Comparison of ENCODE assay signal across 14 cellular contexts in genomic region chr1:115729765-115730164, GRCh38. TPM values are rescaled to one million over a fixed set of nuclear protein-coding genes. Genes with fewer than 3 reads are reported as not detected.
DNase-seq lines count a peak whose midpoint lies in the region; ATAC-seq and TF ChIP-seq lines count a peak whose summit lies in the region.
"Had no signal": no experiment of that assay in that cellular context is flagged by ENCODE, and none has a peak within 500 bp of the region (broad histone marks: within the 10 kb centered on the region; RNA-seq: fewer than 3 reads in every experiment).

No MANE protein-coding gene starts in this region.

- H3K36me3 ChIP-seq in left ventricle myocardium inferior, result peaks cover 50% of the 10 kb centered on the region
- H3K36me3 ChIP-seq: upper lobe of left lung had no signal

- intact Hi-C loops in left ventricle myocardium inferior (cut with micrococcal nuclease), result no loop called here

- TF ChIP-seq CTCF in left ventricle myocardium inferior (IDR thresholded peaks at IDR 0.05; ENCODE audit: borderline replicate concordance), result no peak

- ATAC-seq in GM18867 (IDR thresholded peaks at IDR 0.05; ENCODE audit: unreplicated experiment) (peak; percentile 93), GM21515 (IDR thresholded peaks at IDR 0.05; ENCODE audit: unreplicated experiment) (peak; percentile 96), HG03064 (IDR thresholded peaks at IDR 0.05; ENCODE audit: low read depth, unreplicated experiment) (peak; percentile 92), esophagus mucosa (peak; percentile 86)

- no peaks in the 10 kb centered on the region for H3K27me3 ChIP-seq in left ventricle myocardium inferior (ENCODE audit: low read depth)
- H3K27me3 ChIP-seq: upper lobe of left lung had no signal

- DNase-seq in left ventricle myocardium inferior (no peak), dedifferentiated amniotic fluid mesenchymal stem cell (ENCODE audit: extremely low spot score) (no peak), AG08396 (ENCODE audit: low spot score) (no peak), OCI-M2 (lab: John Stamatoyannopoulos, UW; ENCODE audit: unreplicated experiment) (no peak)
- DNase-seq: activated CD4-positive, alpha-beta T cell treated with anti-CD3 and anti-CD28 coated beads, Interleukin-2, amount 10 ng/mL, durations not matched to agents 7 days and 5 days; Calu3; glutamatergic neuron; upper lobe of left lung had no signal

- H3K4me3 ChIP-seq in left ventricle myocardium inferior, result no peak overlapping the region
- H3K4me3 ChIP-seq: upper lobe of left lung had no signal

- no peak overlapping the region for H3K27ac ChIP-seq in left ventricle myocardium inferior (replicated peaks)
- H3K27ac ChIP-seq: upper lobe of left lung had no signal

- no peaks in the 10 kb centered on the region for H3K9me3 ChIP-seq in left ventricle myocardium inferior (replicated peaks)
- H3K9me3 ChIP-seq: upper lobe of left lung had no signal

- H3K4me1 ChIP-seq in left ventricle myocardium inferior, result peaks cover 59% of the 10 kb centered on the region

RNA-seq across cellular contexts. Expression of gene CASQ2, which starts 38.7 kb away (rescaled TPM):
- total RNA-seq in esophagus mucosa, result 0.92 TPM
- 1,110 TPM for total RNA-seq in left ventricle myocardium inferior
- total RNA-seq: activated CD4-positive, alpha-beta T cell treated with anti-CD3 and anti-CD28 coated beads, Interleukin-2, amount 10 ng/mL, durations not matched to agents 7 days and 5 days; Calu3; lung microvascular endothelial cell; pulmonary artery endothelial cell had no signal

Comparison
In these comparisons a context has a peak if more than half of its experiments do, and no peak if none do; other contexts are left out.
1. RNA of gene CASQ2, which starts 38.7 kb away (total RNA-seq): 1,110 TPM in left ventricle myocardium inferior (single experiment); 0.92 TPM in esophagus mucosa (single experiment); every median in the first group is over 100 times any median in the second.
2. Peak in every context shown above with its lines, with median percentiles within 50 percentile points of each other: ATAC-seq.